ENCODE assay signal across 8 cellular contexts in genomic region chr1:211258310-211258755, GRCh38. TPM values are rescaled to one million over a fixed set of nuclear protein-coding genes. Genes with fewer than 3 reads are reported as not detected.
DNase-seq lines count a peak whose midpoint lies in the region; ATAC-seq and TF ChIP-seq lines count a peak whose summit lies in the region.

No MANE protein-coding gene starts in this region.

- H3K27me3 ChIP-seq in hepatocyte = no peaks in the 10 kb centered on the region

- no peaks in the 10 kb centered on the region for H3K9me2 ChIP-seq in hepatocyte (replicated peaks; ENCODE audit: insufficient read depth)

- ATAC-seq in HG02884 (IDR thresholded peaks at IDR 0.05; ENCODE audit: unreplicated experiment) (peak; percentile 36), GM18520 (IDR thresholded peaks at IDR 0.05; ENCODE audit: unreplicated experiment) (no peak)

- peaks cover 5% of the 10 kb centered on the region for H4K20me1 ChIP-seq in hepatocyte (ENCODE audit: insufficient read depth, poor library complexity, severe bottlenecking)

- H3K4me1 ChIP-seq in hepatocyte (ENCODE audit: insufficient read depth) = peaks cover 21% of the 10 kb centered on the region

- peaks cover 25% of the 10 kb centered on the region for H3K79me2 ChIP-seq in hepatocyte

- in situ Hi-C loops in astrocyte of the cerebellum (cut with HindIII; ENCODE audit: low sequenced_read_pairs) = no loop called here

- H3K4me2 ChIP-seq in hepatocyte = peak overlapping the region; percentile 88

- peak overlapping the region; percentile 80 for H3K4me3 ChIP-seq in GM12865 (ENCODE audit: low read depth, low read length)
- H3K4me3 ChIP-seq in astrocyte of the cerebellum (ENCODE audit: low read depth, low read length) = peak overlapping the region; percentile 89
- H3K4me3 ChIP-seq in hepatocyte = peak overlapping the region; percentile 74

- 1% methylated on average over 17 of the region's 17 CpGs for WGBS in hepatocyte (ENCODE audit: low lambda C conversion rate, missing lambda C conversion rate)

- H3K36me3 ChIP-seq in hepatocyte (replicated peaks; ENCODE audit: insufficient read depth, low read depth) = no peaks in the 10 kb centered on the region

- peak; percentile 8 for TF ChIP-seq CTCF in GM12865 (IDR thresholded peaks at IDR 0.05; ENCODE audit: insufficient read depth, low read depth, low read length, missing control alignments)
- TF ChIP-seq CTCF in astrocyte of the cerebellum (IDR thresholded peaks at IDR 0.05; ENCODE audit: low read depth, low read length, missing control alignments) = no peak
- TF ChIP-seq CTCF in hepatocyte (IDR thresholded peaks at IDR 0.05; ENCODE audit: poor library complexity) = no peak

- DNase-seq in GM12865 (ENCODE audit: low read depth) (peak; percentile 87), NCI-H2029 (lab: John Stamatoyannopoulos, UW) (peak; percentile 75), T1000 (lab: John Stamatoyannopoulos, UW) (peak; percentile 63), astrocyte of the cerebellum (ENCODE audit: low read depth) (peak; percentile 73), hepatocyte (ENCODE audit: low spot score) (peak; percentile 91), retina (peak; percentile 89)

- peak overlapping the region; percentile 82 for H2AFZ ChIP-seq in hepatocyte

- peak overlapping the region; percentile 99 for H3K27ac ChIP-seq in hepatocyte

- no peaks in the 10 kb centered on the region for H3K9me3 ChIP-seq in hepatocyte (ENCODE audit: low read depth)

RNA-seq across cellular contexts. Expression of gene RCOR3, which starts 0.8 kb away (rescaled TPM):
- 39.6 and 41.1 TPM in 2 replicates for total RNA-seq in hepatocyte
- 25.0 and 25.6 TPM in 2 replicates for polyA plus RNA-seq in hepatocyte
